ENCODE assay signal across 9 cellular contexts in genomic region chr2:58042486-58042970, GRCh38. TPM values are rescaled to one million over a fixed set of nuclear protein-coding genes. Genes with fewer than 3 reads are reported as not detected.
DNase-seq lines count a peak whose midpoint lies in the region; ATAC-seq and TF ChIP-seq lines count a peak whose summit lies in the region.
"Had no signal": no experiment of that assay in that cellular context is flagged by ENCODE, and none has a peak within 500 bp of the region (broad histone marks: within the 10 kb centered on the region; RNA-seq: fewer than 3 reads in every experiment).

No MANE protein-coding gene starts in this region.

- H2BK120ac ChIP-seq in IMR-90 (ENCODE audit: low read depth, low read length): no peak overlapping the region

- H3K79me2 ChIP-seq in SK-N-SH (ENCODE audit: insufficient read depth) (no peaks in the 10 kb centered on the region), Karpas-422 (ENCODE audit: low read length) (peaks cover 5% of the 10 kb centered on the region)

- H3K4me3 ChIP-seq in IMR-90 (ENCODE audit: insufficient read depth, low read depth, low read length) (no peak overlapping the region), SK-N-SH (ENCODE audit: low read depth in 2 of 2, low read length in 1 of 2) (no peak overlapping the region), Karpas-422 (ENCODE audit: low read length) (no peak overlapping the region)

- in situ Hi-C loops in IMR-90 (cut with MboI; ENCODE audit: low sequenced_read_pairs): no loop called here

- H2BK20ac ChIP-seq in IMR-90 (ENCODE audit: low read depth, low read length): no peak overlapping the region

- no peak overlapping the region for H3K4me3 Mint-ChIP-seq in immature natural killer cell
- H3K4me3 Mint-ChIP-seq: memory B cell had no signal

- no peak overlapping the region for H3K56ac ChIP-seq in IMR-90 (ENCODE audit: extremely low read depth, insufficient read depth, low read length)

- TF ChIP-seq POLR2A in IMR-90 (IDR thresholded peaks at IDR 0.05; ENCODE audit: low read depth, low read length): no peak

- DNase-seq in DMS153 treated with DMSO at 0.1 percent for 48 hours (lab: John Stamatoyannopoulos, UW; ENCODE audit: unreplicated experiment) (peak; percentile 61), IMR-90 (peak; percentile 89), SK-N-SH (peak; percentile 19), glomerular visceral epithelial cell (ENCODE audit: extremely low spot score) (peak; percentile 77), Karpas-422 (no peak), activated gamma-delta T cell (lab: John Stamatoyannopoulos, UW) (no peak), immature natural killer cell (no peak)
- DNase-seq in effector CD8-positive, alpha-beta T cell (lab: John Stamatoyannopoulos, UW): no peak

- no peak for ATAC-seq in IMR-90 (ENCODE audit: low read depth)

- no peak overlapping the region for H4K8ac ChIP-seq in IMR-90 (ENCODE audit: low read depth in 2 of 2, low read length in 2 of 2)

- H3K27me3 ChIP-seq in IMR-90 (ENCODE audit: control insufficient read depth, insufficient read depth, low read length) (no peaks in the 10 kb centered on the region), SK-N-SH (ENCODE audit: insufficient read depth) (no peaks in the 10 kb centered on the region), Karpas-422 (ENCODE audit: low read length) (no peaks in the 10 kb centered on the region)

- H3K9ac ChIP-seq in IMR-90 (ENCODE audit: low read depth, low read length) (no peak overlapping the region), SK-N-SH (no peak overlapping the region), Karpas-422 (ENCODE audit: low read length) (no peak overlapping the region)

- TF ChIP-seq CTCF in IMR-90 (conservative IDR thresholded peaks at IDR 0.05; ENCODE audit: low read depth, low read length) (no peak), SK-N-SH (IDR thresholded peaks at IDR 0.05) (no peak)

- no peak overlapping the region for H4K91ac ChIP-seq in IMR-90 (ENCODE audit: insufficient read depth, low read depth, low read length)

- intact Hi-C loops in IMR-90 (cut with micrococcal nuclease): loop anchor here (10.0 kb wide), 1 partner anchor 402 kb away; no protein-coding TSS in a partner anchor

- H4K5ac ChIP-seq in IMR-90 (ENCODE audit: low read depth, low read length): no peak overlapping the region

- no TSS peak for BruUV-seq in IMR-90 (replicated peaks; lab: Mats Ljungman, UMichigan)

- TF ChIP-seq EP300 in SK-N-SH (IDR thresholded peaks at IDR 0.05; ENCODE audit: borderline replicate concordance in 1 of 2, low read depth in 1 of 2, low read length in 1 of 2): peak in 1 of 2 experiments; percentile 50; a peak in 1 of 4 replicates

- H3K9me1 ChIP-seq in IMR-90 (ENCODE audit: insufficient read depth, low read length): no peaks in the 10 kb centered on the region

- peaks cover 21 to 34% of the 10 kb centered on the region in 2 donors for H3K4me1 Mint-ChIP-seq in immature natural killer cell

- POLR2A ChIA-PET in IMR-90 (lab: Charles Lee; ENCODE audit: unreplicated experiment): no interaction called here
- POLR2A ChIA-PET in SK-N-SH (lab: Yijun Ruan, JAX): interaction anchor here (0.6 kb wide), 1 partner anchor 635 kb away, joined by 4 read pairs; no protein-coding TSS in a partner anchor

- H3K4me2 ChIP-seq in IMR-90 (ENCODE audit: low read depth, low read length): peak overlapping the region; percentile 46; the same call in 1 of the 2 replicates
- peak overlapping the region; percentile 28; the same call in 1 of the 2 replicates for H3K4me2 ChIP-seq in SK-N-SH
- no peak overlapping the region for H3K4me2 ChIP-seq in Karpas-422 (ENCODE audit: low read depth, low read length, poor library complexity, severe bottlenecking)

- no CpG with 5 or more reads among the region's 2 CpGs for WGBS in IMR-90 (ENCODE audit: extremely low coverage in 2 of 2, insufficient read length in 1 of 2), 2 experiments
- 3% methylated on average over 2 of the region's 2 CpGs for WGBS in SK-N-SH (ENCODE audit: low lambda C conversion rate)

- H3K23ac ChIP-seq in IMR-90 (ENCODE audit: low read depth, low read length): no peak overlapping the region

- H2BK5ac ChIP-seq in IMR-90 (ENCODE audit: low read depth, low read length, poor library complexity, severe bottlenecking): peak overlapping the region; percentile 66

- H3K36me3 Mint-ChIP-seq in immature natural killer cell: peaks cover 11 to 30% (median 18%) of the 10 kb centered on the region in 3 donors

- H3K18ac ChIP-seq in IMR-90 (ENCODE audit: low read depth, low read length): no peak overlapping the region

- no peak for TF ChIP-seq RAD21 in IMR-90 (IDR thresholded peaks at IDR 0.05; ENCODE audit: low read length)
- TF ChIP-seq RAD21 in SK-N-SH (IDR thresholded peaks at IDR 0.05; ENCODE audit: low read length): no peak

- H3K9me3 Mint-ChIP-seq in immature natural killer cell: peaks cover 0 to 2% (median 0%) of the 10 kb centered on the region in 6 donors
- H3K9me3 Mint-ChIP-seq: memory B cell had no signal

- H3K27ac ChIP-seq in IMR-90 (ENCODE audit: insufficient read depth, low read length) (no peak overlapping the region), SK-N-SH (ENCODE audit: low read depth in 2 of 2, low read length in 1 of 2) (peak overlapping the region in 1 of 2 experiments; percentile 62; a peak in 2 of 4 replicates), Karpas-422 (ENCODE audit: low read length) (no peak overlapping the region)

- no peak overlapping the region for H2AK5ac ChIP-seq in IMR-90 (ENCODE audit: low read depth, low read length)

- CTCF ChIA-PET in IMR-90 (lab: Yijun Ruan, JAX): no interaction called here
- CTCF ChIA-PET in SK-N-SH (lab: Yijun Ruan, JAX): interaction anchor here (1.9 kb wide), 1 partner anchor 10 kb away, joined by 5 read pairs; no protein-coding TSS in a partner anchor

- no peak overlapping the region for H2BK15ac ChIP-seq in IMR-90 (ENCODE audit: low read depth, low read length)

- H3K9me2 ChIP-seq in SK-N-SH (no peaks in the 10 kb centered on the region), Karpas-422 (replicated peaks; ENCODE audit: insufficient read depth, low read length) (no peaks in the 10 kb centered on the region)

- peaks cover 3 to 9% (median 8%) of the 10 kb centered on the region in 3 donors for H3K27me3 Mint-ChIP-seq in immature natural killer cell (ENCODE audit: low read depth in 3 of 3)
- H3K27me3 Mint-ChIP-seq: memory B cell had no signal

- H3K27ac Mint-ChIP-seq in immature natural killer cell: peak overlapping the region in 1 of 6 donors; percentile 35

- no peaks in the 10 kb centered on the region for H4K20me1 ChIP-seq in IMR-90 (ENCODE audit: insufficient read depth, low read length)
- no peaks in the 10 kb centered on the region for H4K20me1 ChIP-seq in SK-N-SH (ENCODE audit: insufficient read depth)
- no peaks in the 10 kb centered on the region for H4K20me1 ChIP-seq in Karpas-422 (ENCODE audit: insufficient read depth, low read depth, low read length)

- no peaks in the 10 kb centered on the region for H3K36me3 ChIP-seq in IMR-90 (ENCODE audit: control insufficient read depth, insufficient read depth, low read length)
- H3K36me3 ChIP-seq in SK-N-SH (replicated peaks in 1 of 2; ENCODE audit: control insufficient read depth in 1 of 2, insufficient read depth in 2 of 2, low read length in 1 of 2): no peaks in the 10 kb centered on the region
- H3K36me3 ChIP-seq in Karpas-422 (ENCODE audit: insufficient read depth, low read length): no peaks in the 10 kb centered on the region

- no peak overlapping the region for H3K4ac ChIP-seq in IMR-90 (ENCODE audit: low read depth, low read length)

- H3K9me3 ChIP-seq in IMR-90 (ENCODE audit: control insufficient read depth, insufficient read depth, low read length): no peaks in the 10 kb centered on the region
- H3K9me3 ChIP-seq in SK-N-SH: no peaks in the 10 kb centered on the region
- H3K9me3 ChIP-seq in Karpas-422 (ENCODE audit: low read length): no peaks in the 10 kb centered on the region

- no peak overlapping the region for H2AK9ac ChIP-seq in IMR-90 (replicated peaks; ENCODE audit: low read depth, low read length, poor library complexity)

- H3F3A ChIP-seq in SK-N-SH (replicated peaks; ENCODE audit: insufficient read depth): peaks cover 31% of the 10 kb centered on the region

- H3K14ac ChIP-seq in IMR-90 (replicated peaks; ENCODE audit: low read depth, low read length): no peak overlapping the region

- H3K79me1 ChIP-seq in IMR-90 (ENCODE audit: low read depth in 1 of 2, low read length in 2 of 2): peaks cover 3 to 17% of the 10 kb centered on the region in 2 experiments; a peak in 3 of 4 replicates

- H2AFZ ChIP-seq in IMR-90 (replicated peaks; ENCODE audit: low read length, poor library complexity): no peak overlapping the region
- no peak overlapping the region for H2AFZ ChIP-seq in SK-N-SH (ENCODE audit: low read depth)
- H2AFZ ChIP-seq in Karpas-422 (ENCODE audit: low read length): no peak overlapping the region

- dilution Hi-C loops in IMR-90 (cut with HindIII; ENCODE audit: low sequenced_read_pairs, unreplicated experiment): no loop called here

- H3K4me1 ChIP-seq in IMR-90 (ENCODE audit: control insufficient read depth, insufficient read depth, low read length): peaks cover 2% of the 10 kb centered on the region; the same call in 1 of the 2 replicates
- peaks cover 0 to 14% of the 10 kb centered on the region in 2 experiments; a peak in 1 of 4 replicates for H3K4me1 ChIP-seq in SK-N-SH (ENCODE audit: control insufficient read depth in 1 of 2, insufficient read depth in 2 of 2, low read depth in 1 of 2, low read length in 1 of 2)
- H3K4me1 ChIP-seq in Karpas-422 (ENCODE audit: low read length): peaks cover 24% of the 10 kb centered on the region

TF ChIP-seq in IMR-90, 13 proteins besides CTCF, POLR2A, EP300 and RAD21 (continues in another document):
- TF ChIP-seq CHD1 (IDR thresholded peaks at IDR 0.05; ENCODE audit: low read depth, low read length): 0 out of 2 replicates have a peak, but pooled peaks have one; percentile 19
- peak; percentile 72 for TF ChIP-seq FOS (IDR thresholded peaks at IDR 0.05; ENCODE audit: low read depth, low read length)
- peak; percentile 39; the same call in 1 of the 2 replicates for TF ChIP-seq BHLHE40 (IDR thresholded peaks at IDR 0.05; ENCODE audit: low read depth, low read length)

TF ChIP-seq in SK-N-SH, 30 proteins besides CTCF, POLR2A, EP300 and RAD21 (continues in another document):
- TF ChIP-seq POLR2AphosphoS5 (IDR thresholded peaks at IDR 0.05; ENCODE audit: low read depth, low read length) (peak; percentile 41; the same call in 1 of the 2 replicates), RXRA (IDR thresholded peaks at IDR 0.05; ENCODE audit: borderline replicate concordance, low read depth) (peak; percentile 55; the same call in 1 of the 2 replicates), FOXJ3 (CRISPR knock-in tag; IDR thresholded peaks at IDR 0.05) (no peak)

RNA-seq across cellular contexts. Expression of gene VRK2, which starts 4.1 kb away (rescaled TPM):
- total RNA-seq in IMR-90 (2012; rRNA removed): 22.8 and 27.2 TPM in 2 replicates
- polyA plus RNA-seq in IMR-90 (2012; rRNA removed): 11.0 and 12.2 TPM in 2 replicates
- 1.9 and 5.2 TPM in 2 replicates for polyA plus RNA-seq in IMR-90 (2012; cell fraction: cytosol; rRNA removed)
- polyA plus RNA-seq in IMR-90 (2012; cell fraction: nucleus; rRNA removed; ENCODE audit: low replicate concordance): 1.2 and 8.7 TPM in 2 replicates
- not detected in 2 replicates for polyA plus RNA-seq in SK-N-SH (2012; rRNA removed)
- polyA plus RNA-seq in SK-N-SH (2012; cell fraction: cytosol; rRNA removed): 0.01 TPM in 1 of 2 replicates, not detected in the other
- not detected in 2 replicates for polyA plus RNA-seq in SK-N-SH (2012; cell fraction: nucleus; rRNA removed)
- 41.8 and 58.7 TPM in 2 replicates for total RNA-seq in Karpas-422 (2014; rRNA removed; shearing (Covaris generic); ENCODE audit: low replicate concordance)
- polyA plus RNA-seq in immature natural killer cell: 10 to 100 TPM; 18.7 to 32.4 (median 26.0) TPM

Comparison
In these comparisons a context has a peak if more than half of its experiments do, and no peak if none do; other contexts are left out.
1. DNase-seq: peak in DMS153 treated with DMSO at 0.1 percent for 48 hours (single experiment), IMR-90 (single experiment), SK-N-SH (single experiment) and glomerular visceral epithelial cell (single experiment); none in effector CD8-positive, alpha-beta T cell (single experiment), Karpas-422 (single experiment), activated gamma-delta T cell (single experiment) and immature natural killer cell (0 of 3).